Comparison of ENCODE assay signal across 24 cellular contexts in genomic region chr6:88294702-88295101, GRCh38.
"Had no signal": no experiment of that assay in that cellular context is flagged by ENCODE, and none has a peak within 500 bp of the region (broad histone marks: within the 10 kb centered on the region; RNA-seq: fewer than 3 reads in every experiment).

No MANE protein-coding gene starts in this region.

- H3K9me3 Mint-ChIP-seq: memory B cell; stimulated activated effector memory CD8-positive, alpha-beta T cell treated with anti-CD3 and anti-CD28 coated beads, Interleukin-12 subunit alpha, Interleukin-12 subunit beta, amount 100 ng/mL, for 72 hours had no signal

- H3K4me3 ChIP-seq: dorsolateral prefrontal cortex, gastrocnemius medialis, lung, ovary, psoas muscle, sigmoid colon, testis, tibial nerve, upper lobe of right lung, uterus had no signal

- H3K36me3 Mint-ChIP-seq: memory B cell; natural killer cell; stimulated activated effector memory CD8-positive, alpha-beta T cell treated with anti-CD3 and anti-CD28 coated beads, Interleukin-12 subunit alpha, Interleukin-12 subunit beta, amount 100 ng/mL, for 72 hours had no signal

- ATAC-seq: gastrocnemius medialis; left lobe of liver; natural killer cell; psoas muscle; right cardiac atrium; stimulated activated effector memory CD8-positive, alpha-beta T cell treated with anti-CD3 and anti-CD28 coated beads, Interleukin-12 subunit alpha, Interleukin-12 subunit beta, amount 100 ng/mL, for 72 hours; stimulated activated naive CD8-positive, alpha-beta T cell treated with anti-CD3 and anti-CD28 coated beads, Interleukin-15, Interleukin-2, amounts not matched to agents 100 U/mL and 50 U/mL, for 24 hours; upper lobe of right lung had no signal

- FAIRE-seq: kidney had no signal

- H3K36me3 ChIP-seq: gastrocnemius medialis, ovary, sigmoid colon, tibial nerve, upper lobe of right lung, uterus had no signal

- DNase-seq: dorsolateral prefrontal cortex; effector CD4-positive, alpha-beta T cell; gastrocnemius medialis; head of caudate nucleus; kidney; natural killer cell; occipital lobe; ovary; posterior cingulate gyrus; psoas muscle; right cardiac atrium; sigmoid colon; stimulated activated CD4-positive, alpha-beta T cell treated with anti-CD3 and anti-CD28 coated beads, Interleukin-2, amount 100 ng/mL, for 24 hours; stimulated activated CD4-positive, alpha-beta T cell treated with anti-CD3 and anti-CD28 coated beads, Interleukin-4, amount 100 ng/mL, for 24 hours; stimulated activated naive CD8-positive, alpha-beta T cell treated with anti-CD3 and anti-CD28 coated beads, Interleukin-15, Interleukin-2, amounts not matched to agents 100 U/mL and 50 U/mL, for 24 hours; substantia nigra; testis; upper lobe of right lung; uterus had no signal

- H3K4me3 Mint-ChIP-seq: memory B cell; natural killer cell; stimulated activated effector memory CD8-positive, alpha-beta T cell treated with anti-CD3 and anti-CD28 coated beads, Interleukin-12 subunit alpha, Interleukin-12 subunit beta, amount 100 ng/mL, for 72 hours had no signal

- H3K27ac ChIP-seq: dorsolateral prefrontal cortex, gastrocnemius medialis, ovary, psoas muscle, sigmoid colon, testis, tibial nerve, upper lobe of right lung, uterus had no signal

- H3K27me3 ChIP-seq: gastrocnemius medialis, ovary, sigmoid colon, testis, tibial nerve, upper lobe of right lung, uterus had no signal

- H3K4me1 ChIP-seq: gastrocnemius medialis, psoas muscle, sigmoid colon, testis, tibial nerve, upper lobe of right lung, uterus had no signal

- H3K9me3 ChIP-seq: gastrocnemius medialis, ovary, psoas muscle, sigmoid colon, testis, upper lobe of right lung, uterus had no signal

- H3K4me1 Mint-ChIP-seq: natural killer cell; stimulated activated effector memory CD8-positive, alpha-beta T cell treated with anti-CD3 and anti-CD28 coated beads, Interleukin-12 subunit alpha, Interleukin-12 subunit beta, amount 100 ng/mL, for 72 hours had no signal

- H3K27ac Mint-ChIP-seq: memory B cell; natural killer cell; stimulated activated effector memory CD8-positive, alpha-beta T cell treated with anti-CD3 and anti-CD28 coated beads, Interleukin-12 subunit alpha, Interleukin-12 subunit beta, amount 100 ng/mL, for 72 hours had no signal
